Comparison of ENCODE assay signal across 15 cellular contexts in the genomic region with DNA sequence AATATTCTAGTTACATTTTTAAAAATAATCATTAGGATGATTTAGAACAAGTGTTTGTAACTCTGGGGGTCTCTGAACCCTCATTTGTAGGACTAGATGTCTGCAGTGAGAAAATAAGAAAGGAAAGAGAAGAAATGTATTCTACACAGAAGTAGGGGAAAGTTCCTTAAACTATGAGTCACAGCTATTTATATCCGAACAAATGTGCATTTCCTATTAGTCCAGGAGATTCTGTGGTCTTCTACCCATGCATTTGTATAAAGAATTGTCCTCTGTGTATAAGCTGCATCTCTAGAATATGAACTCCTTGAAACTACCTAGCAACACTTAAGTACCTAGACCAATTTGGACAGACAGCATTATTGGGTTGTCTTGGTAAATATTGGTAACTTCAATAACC. TPM values are rescaled to one million over a fixed set of nuclear protein-coding genes. Genes with fewer than 3 reads are reported as not detected.
DNase-seq lines count a peak whose midpoint lies in the region; ATAC-seq, FAIRE-seq and TF ChIP-seq lines count a peak whose summit lies in the region.
"Had no signal": no experiment of that assay in that cellular context is flagged by ENCODE, and none has a peak within 500 bp of the region (broad histone marks: within the 10 kb centered on the region; RNA-seq: fewer than 3 reads in every experiment).

No MANE protein-coding gene starts in this region.

- TF ChIP-seq RAD21 in IMR-90 (IDR thresholded peaks at IDR 0.05; ENCODE audit: low read length), result no peak

- CTCF ChIA-PET in IMR-90 (lab: Yijun Ruan, JAX), result interaction anchor here (1.3 kb wide), 1 partner anchor 15 kb away, joined by 3 read pairs; no protein-coding TSS in a partner anchor

- 0 out of 4 replicates have a peak overlapping the region, but pooled peaks of 1 of the 2 experiments have one; percentile 43 for H4K8ac ChIP-seq in IMR-90 (ENCODE audit: low read depth in 2 of 2, low read length in 2 of 2)

- TF ChIP-seq CTCF in IMR-90 (conservative IDR thresholded peaks at IDR 0.05; ENCODE audit: low read depth, low read length), result no peak
- no peak for TF ChIP-seq CTCF in astrocyte of the spinal cord (IDR thresholded peaks at IDR 0.05; ENCODE audit: low read depth, low read length)
- TF ChIP-seq CTCF in keratinocyte (optimal IDR thresholded peaks at IDR 0.05 in 1 of 3, IDR thresholded peaks at IDR 0.05 in 1 of 3, conservative IDR thresholded peaks at IDR 0.05 in 1 of 3; ENCODE audit: extremely low read depth in 1 of 3, insufficient read depth in 2 of 3, low read length in 3 of 3), result no peak

- peak overlapping the region; percentile 72; the same call in 1 of the 2 replicates for H3K4ac ChIP-seq in IMR-90 (ENCODE audit: low read depth, low read length)

- ATAC-seq in IMR-90 (ENCODE audit: low read depth) (peak; percentile 91), GM18858 (IDR thresholded peaks at IDR 0.05; ENCODE audit: unreplicated experiment) (no peak), GM19328 (IDR thresholded peaks at IDR 0.05; ENCODE audit: unreplicated experiment) (no peak), HG03571 (IDR thresholded peaks at IDR 0.05; ENCODE audit: unreplicated experiment) (no peak)

- peak overlapping the region; percentile 70; the same call in 1 of the 2 replicates for H3K18ac ChIP-seq in IMR-90 (ENCODE audit: low read depth, low read length)

- H3K9me1 ChIP-seq in IMR-90 (ENCODE audit: insufficient read depth, low read length) (peaks cover 7% of the 10 kb centered on the region; the same call in 1 of the 2 replicates), keratinocyte (ENCODE audit: control insufficient read depth, extremely low read depth, insufficient read depth, low read length) (no peaks in the 10 kb centered on the region)

- H2BK15ac ChIP-seq in IMR-90 (ENCODE audit: low read depth, low read length), result peak overlapping the region; percentile 85; the same call in 1 of the 3 replicates

- no peak overlapping the region for H2AK9ac ChIP-seq in IMR-90 (replicated peaks; ENCODE audit: low read depth, low read length, poor library complexity)

- no peaks in the 10 kb centered on the region for H3K27me3 ChIP-seq in BLaER1 treated with 17β-estradiol and CSF1 and Interleukin-3, amounts not matched to agents 10 nM and 100 nM
- H3K27me3 ChIP-seq in IMR-90 (ENCODE audit: control insufficient read depth, insufficient read depth, low read length), result no peaks in the 10 kb centered on the region
- H3K27me3 ChIP-seq in keratinocyte (ENCODE audit: control insufficient read depth, extremely low read depth, insufficient read depth, low read length), result no peaks in the 10 kb centered on the region
- H3K27me3 ChIP-seq: Peyer's patch had no signal

- H3K4me1 ChIP-seq in BLaER1 treated with 17β-estradiol and CSF1 and Interleukin-3, amounts not matched to agents 10 nM and 100 nM, result peaks cover 0 to 56% (median 12%) of the 10 kb centered on the region in 10 experiments; a peak in 11 of 20 replicates
- H3K4me1 ChIP-seq in IMR-90 (ENCODE audit: control insufficient read depth, insufficient read depth, low read length) (peaks cover 8% of the 10 kb centered on the region), keratinocyte (ENCODE audit: control insufficient read depth, extremely low read depth, insufficient read depth, low read length) (peaks cover 4% of the 10 kb centered on the region)
- H3K4me1 ChIP-seq: Peyer's patch had no signal

- H2AK5ac ChIP-seq in IMR-90 (ENCODE audit: low read depth, low read length), result no peak overlapping the region

- intact Hi-C loops in IMR-90 (cut with micrococcal nuclease), result no loop called here

- H3K27ac ChIP-seq in BLaER1 treated with 17β-estradiol and CSF1 and Interleukin-3, amounts not matched to agents 10 nM and 100 nM, result peak overlapping the region in 3 of 11 experiments; percentile 18 to 40 (median 24); a peak in 3 of 22 replicates
- H3K27ac ChIP-seq in IMR-90 (ENCODE audit: insufficient read depth, low read length), result no peak overlapping the region
- H3K27ac ChIP-seq in keratinocyte (ENCODE audit: control insufficient read depth, insufficient read depth, low read length), result no peak overlapping the region
- H3K27ac ChIP-seq: KMS-11, Peyer's patch had no signal

- DNase-seq in IMR-90 (peak; percentile 85), astrocyte of the spinal cord (ENCODE audit: low read depth, low spot score) (peak; percentile 77), keratinocyte (ENCODE audit: low read depth, low spot score) (no peak)
- no peak for DNase-seq in activated naive CD4-positive, alpha-beta T cell treated with anti-CD3 and anti-CD28 coated beads, Interleukin-2, amount 50 U/mL, for 16 hours
- DNase-seq: CD4-positive, alpha-beta memory T cell; immature natural killer cell; Peyer's patch; stimulated activated CD4-positive, alpha-beta T cell treated with anti-CD3 and anti-CD28 coated beads, Interleukin-15, amount 100 ng/mL, for 24 hours had no signal

- H3K23ac ChIP-seq in IMR-90 (ENCODE audit: low read depth, low read length), result peak overlapping the region; percentile 77; the same call in 1 of the 2 replicates

- no peak for TF ChIP-seq POLR2A in IMR-90 (IDR thresholded peaks at IDR 0.05; ENCODE audit: low read depth, low read length)

- in situ Hi-C loops in IMR-90 (cut with MboI; ENCODE audit: low sequenced_read_pairs), result no loop called here
- in situ Hi-C loops in astrocyte of the spinal cord (cut with HindIII; ENCODE audit: low sequenced_read_pairs), result no loop called here

- POLR2A ChIA-PET in IMR-90 (lab: Charles Lee; ENCODE audit: unreplicated experiment), result no interaction called here

- WGBS in IMR-90 (ENCODE audit: extremely low coverage in 2 of 2, insufficient read length in 1 of 2), 2 experiments, result no CpG with 5 or more reads among the region's 1 CpG

- 0 out of 4 replicates have a peak, but pooled peaks cover 0 to 7% of the 10 kb centered on the region in 2 experiments for H3K79me1 ChIP-seq in IMR-90 (ENCODE audit: low read depth in 1 of 2, low read length in 2 of 2)

- H3K4me2 ChIP-seq in BLaER1 treated with 17β-estradiol and CSF1 and Interleukin-3, amounts not matched to agents 10 nM and 100 nM, result peak overlapping the region in 7 of 11 experiments; percentile 10 to 66 (median 58); a peak in 11 of 22 replicates
- H3K4me2 ChIP-seq in IMR-90 (ENCODE audit: low read depth, low read length), result peak overlapping the region; percentile 85; the same call in 1 of the 2 replicates
- no peak overlapping the region for H3K4me2 ChIP-seq in keratinocyte (ENCODE audit: control insufficient read depth, extremely low read depth, insufficient read depth, low read depth, low read length)
- H3K4me2 ChIP-seq: KMS-11 had no signal

- H3K79me2 ChIP-seq in keratinocyte (ENCODE audit: control insufficient read depth, insufficient read depth, low read length), result no peaks in the 10 kb centered on the region

- H4K5ac ChIP-seq in IMR-90 (ENCODE audit: low read depth, low read length), result no peak overlapping the region

- peak; percentile 88 for FAIRE-seq in keratinocyte (lab: Jason Lieb, UNC)
- FAIRE-seq: H1, TTC549 had no signal

- no peaks in the 10 kb centered on the region for H4K20me1 ChIP-seq in BLaER1 treated with 17β-estradiol and CSF1 and Interleukin-3, amounts not matched to agents 10 nM and 100 nM
- H4K20me1 ChIP-seq in IMR-90 (ENCODE audit: insufficient read depth, low read length), result no peaks in the 10 kb centered on the region
- no peaks in the 10 kb centered on the region for H4K20me1 ChIP-seq in keratinocyte (ENCODE audit: control insufficient read depth, extremely low read depth, insufficient read depth, low read length)

- dilution Hi-C loops in IMR-90 (cut with HindIII; ENCODE audit: low sequenced_read_pairs, unreplicated experiment) (no loop called here), keratinocyte (cut with MboI; ENCODE audit: extremely low pct_ligation_motif_present, low sequenced_read_pairs) (no loop called here)

- H2BK20ac ChIP-seq in IMR-90 (ENCODE audit: low read depth, low read length), result peak overlapping the region; percentile 82; the same call in 1 of the 2 replicates

- peak overlapping the region; percentile 93 for H2BK5ac ChIP-seq in IMR-90 (ENCODE audit: low read depth, low read length, poor library complexity, severe bottlenecking)

- peak overlapping the region in 1 of 10 experiments; percentile 13; a peak in 1 of 20 replicates for H3K4me3 ChIP-seq in BLaER1 treated with 17β-estradiol and CSF1 and Interleukin-3, amounts not matched to agents 10 nM and 100 nM
- H3K4me3 ChIP-seq in IMR-90 (ENCODE audit: insufficient read depth, low read depth, low read length) (no peak overlapping the region), astrocyte of the spinal cord (ENCODE audit: low read depth, low read length) (no peak overlapping the region), keratinocyte (ENCODE audit: control insufficient read depth in 2 of 3, extremely low read depth in 1 of 3, insufficient read depth in 2 of 3, low read depth in 1 of 3, low read length in 3 of 3) (no peak overlapping the region)
- H3K4me3 ChIP-seq: Peyer's patch had no signal

- no peak overlapping the region for H2AFZ ChIP-seq in IMR-90 (replicated peaks; ENCODE audit: low read length, poor library complexity)
- no peak overlapping the region for H2AFZ ChIP-seq in keratinocyte (ENCODE audit: control insufficient read depth, low read length)

- H3K9me3 ChIP-seq in BLaER1 treated with 17β-estradiol and CSF1 and Interleukin-3, amounts not matched to agents 10 nM and 100 nM (replicated peaks in 1 of 11), result peaks cover 0 to 14% (median 6%) of the 10 kb centered on the region in 11 experiments; a peak in 8 of 22 replicates
- H3K9me3 ChIP-seq in IMR-90 (ENCODE audit: control insufficient read depth, insufficient read depth, low read length) (no peaks in the 10 kb centered on the region; the same call in 1 of the 2 replicates), keratinocyte (ENCODE audit: control insufficient read depth, low read depth, low read length) (no peaks in the 10 kb centered on the region)
- H3K9me3 ChIP-seq: Peyer's patch had no signal

- H2BK120ac ChIP-seq in IMR-90 (ENCODE audit: low read depth, low read length), result peak overlapping the region; percentile 88; the same call in 1 of the 2 replicates

- BruUV-seq in IMR-90 (replicated peaks; lab: Mats Ljungman, UMichigan), result no TSS peak

- no peak overlapping the region for H3K9ac ChIP-seq in BLaER1 treated with 17β-estradiol and CSF1 and Interleukin-3, amounts not matched to agents 10 nM and 100 nM
- H3K9ac ChIP-seq in IMR-90 (ENCODE audit: low read depth, low read length) (no peak overlapping the region), keratinocyte (ENCODE audit: control insufficient read depth, extremely low read depth, insufficient read depth, low read length) (no peak overlapping the region)
- H3K9ac ChIP-seq: KMS-11 had no signal

- H4K91ac ChIP-seq in IMR-90 (ENCODE audit: insufficient read depth, low read depth, low read length), result no peak overlapping the region

- H3K14ac ChIP-seq in IMR-90 (replicated peaks; ENCODE audit: low read depth, low read length), result 0 out of 2 replicates have a peak overlapping the region, but pooled peaks have one; percentile 45

- H3K56ac ChIP-seq in IMR-90 (ENCODE audit: extremely low read depth, insufficient read depth, low read length), result no peak overlapping the region; the same call in 1 of the 2 replicates

- no peaks in the 10 kb centered on the region for H3K36me3 ChIP-seq in BLaER1 treated with 17β-estradiol and CSF1 and Interleukin-3, amounts not matched to agents 10 nM and 100 nM
- H3K36me3 ChIP-seq in IMR-90 (ENCODE audit: control insufficient read depth, insufficient read depth, low read length) (no peaks in the 10 kb centered on the region), keratinocyte (ENCODE audit: control insufficient read depth in 2 of 2, extremely low read depth in 1 of 2, insufficient read depth in 2 of 2, low read length in 2 of 2) (no peaks in the 10 kb centered on the region)
- H3K36me3 ChIP-seq: Peyer's patch had no signal

RNA-seq across cellular contexts. Expression of a gene that starts 15.9 kb away (rescaled TPM):
- 0.54 and 0.56 TPM in 2 replicates for total RNA-seq in IMR-90 (2012; rRNA removed)
- polyA plus RNA-seq in IMR-90 (2012; rRNA removed) (0.19 and 0.52 TPM in 2 replicates), keratinocyte (0.05 to 1.1 TPM (median 0.59 TPM) in 3 replicates)
- 0.04 and 0.05 TPM in 2 replicates for polyA plus RNA-seq in IMR-90 (2012; cell fraction: cytosol; rRNA removed)
- polyA plus RNA-seq in IMR-90 (2012; cell fraction: nucleus; rRNA removed; ENCODE audit: low replicate concordance), result 0.03 and 0.47 TPM in 2 replicates
- 11.9 TPM for polyA plus RNA-seq in keratinocyte (2011; ENCODE audit: low read depth)
- 0.16 and 0.19 TPM in 2 replicates for polyA plus RNA-seq in keratinocyte (2011; cell fraction: cytosol; rRNA removed)
- 0.45 and 1.1 TPM in 2 replicates for polyA plus RNA-seq in keratinocyte (2011; cell fraction: nucleus; rRNA removed)
- 0.10 and 8.0 TPM in 2 replicates for polyA plus RNA-seq in keratinocyte (2012; ENCODE audit: low replicate concordance)
- polyA minus RNA-seq in keratinocyte, result 0.96 TPM in 1 of 3 replicates, not detected in the others
- not detected for polyA minus RNA-seq in keratinocyte (2011; cell fraction: cytosol; rRNA and poly(A)+ RNA removed)
- 0.84 and 1.8 TPM in 2 replicates for polyA minus RNA-seq in keratinocyte (2011; cell fraction: nucleus; rRNA and poly(A)+ RNA removed)

Comparison
In these comparisons a context has a peak if more than half of its experiments do, and no peak if none do; other contexts are left out.
1. DNase-seq: peak in IMR-90 (single experiment) and astrocyte of the spinal cord (single experiment); none in keratinocyte (single experiment) and activated naive CD4-positive, alpha-beta T cell treated with anti-CD3 and anti-CD28 coated beads, Interleukin-2, amount 50 U/mL, for 16 hours (single experiment).